22 cellular contexts compared by ENCODE assay signal in genomic region chr3:169162107-169162506, GRCh38.
DNase-seq lines count a peak whose midpoint lies in the region; ATAC-seq and TF ChIP-seq lines count a peak whose summit lies in the region.
"Had no signal": no experiment of that assay in that cellular context is flagged by ENCODE, and none has a peak within 500 bp of the region (broad histone marks: within the 10 kb centered on the region; RNA-seq: fewer than 3 reads in every experiment).

No MANE protein-coding gene starts in this region.

- H3K9me2 ChIP-seq in PC-3 (replicated peaks; ENCODE audit: low read length) (no peaks in the 10 kb centered on the region), MM.1S (replicated peaks; ENCODE audit: insufficient read depth, low read length) (no peaks in the 10 kb centered on the region)

- CTCF ChIA-PET in PC-3 (lab: Charles Lee): no interaction called here

- no peak overlapping the region for H3K4me2 ChIP-seq in PC-3 (ENCODE audit: low read length)
- no peak overlapping the region for H3K4me2 ChIP-seq in MM.1S (ENCODE audit: low read depth, low read length)
- H3K4me2 ChIP-seq: BLaER1 had no signal

- no peak overlapping the region for H3K4me3 ChIP-seq in PC-3 (ENCODE audit: low read length)
- no peak overlapping the region for H3K4me3 ChIP-seq in left lung
- H3K4me3 ChIP-seq in MM.1S (ENCODE audit: low read length): no peak overlapping the region
- H3K4me3 ChIP-seq: BLaER1, GM12878 had no signal

- DNase-seq in PC-3 (no peak), left lung (no peak), SKM-1 treated with dmso at 0.1 percent for 144 hours (lab: John Stamatoyannopoulos, UW; ENCODE audit: unreplicated experiment) (no peak), MM.1S (no peak), foreskin keratinocyte (no peak)
- DNase-seq: 8988T; ACHN; BE2C; C1 segment of cervical spinal cord; CD4-positive, alpha-beta memory T cell; CD4-positive, CD25-positive, alpha-beta regulatory T cell; CD8-positive, alpha-beta memory T cell; COR-L47; DMS 273 treated with DMSO at 0.1 percent for 48 hours; DMS153; DMS53; DMS79; DND-41; EL; GDM1 had no signal

- H2AFZ ChIP-seq in PC-3 (ENCODE audit: low read length) (no peak overlapping the region), MM.1S (ENCODE audit: low read length) (no peak overlapping the region)

- no TSS peak for BruUV-seq in PC-3 (replicated peaks; lab: Mats Ljungman, UMichigan)

- no peak overlapping the region for H3K9ac ChIP-seq in PC-3 (ENCODE audit: low read length)
- no peak overlapping the region for H3K9ac ChIP-seq in MM.1S (ENCODE audit: low read length)
- H3K9ac ChIP-seq: BLaER1 had no signal

- H4K20me1 ChIP-seq in PC-3 (ENCODE audit: low read length) (no peaks in the 10 kb centered on the region), MM.1S (ENCODE audit: insufficient read depth, low read length) (no peaks in the 10 kb centered on the region)
- H4K20me1 ChIP-seq: BLaER1 had no signal

- H3K27me3 ChIP-seq in PC-3 (ENCODE audit: low read length) (no peaks in the 10 kb centered on the region), left lung (no peaks in the 10 kb centered on the region), MM.1S (replicated peaks; ENCODE audit: insufficient read depth, low read length) (no peaks in the 10 kb centered on the region), foreskin keratinocyte (no peaks in the 10 kb centered on the region)
- H3K27me3 ChIP-seq: BE2C, BLaER1 had no signal

- H3K36me3 ChIP-seq in PC-3 (ENCODE audit: low read depth, low read length): no peaks in the 10 kb centered on the region
- no peaks in the 10 kb centered on the region for H3K36me3 ChIP-seq in left lung
- no peaks in the 10 kb centered on the region for H3K36me3 ChIP-seq in MM.1S (replicated peaks; ENCODE audit: insufficient read depth, low read length)
- H3K36me3 ChIP-seq: BE2C, BLaER1 had no signal

- no peaks in the 10 kb centered on the region for H3K9me3 ChIP-seq in PC-3 (ENCODE audit: low read length)
- no peaks in the 10 kb centered on the region for H3K9me3 ChIP-seq in left lung
- H3K9me3 ChIP-seq in MM.1S (replicated peaks; ENCODE audit: insufficient read depth, low read length): no peaks in the 10 kb centered on the region
- H3K9me3 ChIP-seq: BE2C, BLaER1 had no signal

- no peaks in the 10 kb centered on the region for H3F3A ChIP-seq in PC-3 (ENCODE audit: low read length, unreplicated experiment)
- H3F3A ChIP-seq in MM.1S (ENCODE audit: insufficient read depth, low read length): no peaks in the 10 kb centered on the region

- intact Hi-C loops in PC-3 (cut with micrococcal nuclease): no loop called here
- intact Hi-C loops in left lung (cut with DNase I): no loop called here

- no peak for ATAC-seq in PC-3
- ATAC-seq in left lung: peak; percentile 54
- no peak for ATAC-seq in foreskin keratinocyte
- ATAC-seq: GM12878 had no signal

- POLR2A ChIA-PET in PC-3 (lab: Charles Lee; ENCODE audit: unreplicated experiment): no interaction called here

- TF ChIP-seq CTCF in PC-3 (conservative IDR thresholded peaks at IDR 0.05; ENCODE audit: low read depth, low read length) (no peak), left lung (IDR thresholded peaks at IDR 0.05) (no peak), MM.1S (IDR thresholded peaks at IDR 0.05; ENCODE audit: low read length) (no peak), foreskin keratinocyte (conservative IDR thresholded peaks at IDR 0.05) (no peak)

- H3K4me1 ChIP-seq in PC-3 (ENCODE audit: insufficient read depth, low read length): peaks cover 12% of the 10 kb centered on the region
- peaks cover 0 to 6% of the 10 kb centered on the region in 2 donors for H3K4me1 ChIP-seq in left lung
- H3K4me1 ChIP-seq in MM.1S (ENCODE audit: low read length): no peaks in the 10 kb centered on the region
- no peaks in the 10 kb centered on the region for H3K4me1 ChIP-seq in foreskin keratinocyte
- H3K4me1 ChIP-seq: BE2C had no signal

- H3K27ac ChIP-seq in PC-3 (ENCODE audit: low read length): peak overlapping the region; percentile 74; the same call in 1 of the 2 replicates
- no peak overlapping the region for H3K27ac ChIP-seq in left lung
- H3K27ac ChIP-seq in MM.1S (ENCODE audit: low read length): no peak overlapping the region
- H3K27ac ChIP-seq in foreskin keratinocyte: no peak overlapping the region
- H3K27ac ChIP-seq: BLaER1 had no signal

- H3K79me2 ChIP-seq in PC-3 (ENCODE audit: low read length) (no peaks in the 10 kb centered on the region), MM.1S (ENCODE audit: low read length) (no peaks in the 10 kb centered on the region)
